In genomic region chr1:1233567-1233892, GRCh38 we compare ENCODE assay signal across 14 cellular contexts. TPM values are rescaled to one million over a fixed set of nuclear protein-coding genes. Genes with fewer than 3 reads are reported as not detected.
DNase-seq lines count a peak whose midpoint lies in the region; FAIRE-seq and TF ChIP-seq lines count a peak whose summit lies in the region.
"Had no signal": no experiment of that assay in that cellular context is flagged by ENCODE, and none has a peak within 500 bp of the region (broad histone marks: within the 10 kb centered on the region; RNA-seq: fewer than 3 reads in every experiment).

No MANE protein-coding gene starts in this region.

- no TSS peak for BruUV-seq in A673 (replicated peaks; lab: Mats Ljungman, UMichigan)
- BruUV-seq in Caco-2 (replicated peaks; lab: Mats Ljungman, UMichigan) = no TSS peak

- no peaks in the 10 kb centered on the region for H4K20me1 ChIP-seq in keratinocyte (ENCODE audit: control insufficient read depth, extremely low read depth, insufficient read depth, low read length)

- H3K4me1 ChIP-seq in A673 (ENCODE audit: insufficient read depth, low read length, poor library complexity, severe bottlenecking) (peaks cover 24% of the 10 kb centered on the region), Caco-2 (peaks cover 28% of the 10 kb centered on the region), keratinocyte (ENCODE audit: control insufficient read depth, extremely low read depth, insufficient read depth, low read length) (peaks cover 17% of the 10 kb centered on the region)

- CTCF ChIA-PET in A673 (lab: Charles Lee) = no interaction called here
- CTCF ChIA-PET in Caco-2 (lab: Charles Lee) = no interaction called here
- CTCF ChIA-PET in activated CD4-positive, alpha-beta memory T cell treated with anti-CD3 and anti-CD28 coated beads, Interleukin-2, amount 10 ng/mL, durations not matched to agents 7 days and 5 days (lab: Charles Lee) = no interaction called here

- FAIRE-seq in keratinocyte (lab: Jason Lieb, UNC) (peak; percentile 26), GM12891 (lab: Jason Lieb, UNC) (no peak)

- peaks cover 47% of the 10 kb centered on the region for H3K79me2 ChIP-seq in keratinocyte (ENCODE audit: control insufficient read depth, insufficient read depth, low read length)

- H3K4me3 Mint-ChIP-seq in Caco-2 (ENCODE audit: unreplicated experiment) = peak overlapping the region; percentile 65
- H3K4me3 Mint-ChIP-seq in activated CD4-positive, alpha-beta memory T cell treated with anti-CD3 and anti-CD28 coated beads, Interleukin-2, amount 10 ng/mL, durations not matched to agents 7 days and 5 days = peak overlapping the region; percentile 71

- no peak overlapping the region for H3K9ac ChIP-seq in keratinocyte (ENCODE audit: control insufficient read depth, extremely low read depth, insufficient read depth, low read length)

- H3K9me1 ChIP-seq in keratinocyte (ENCODE audit: control insufficient read depth, extremely low read depth, insufficient read depth, low read length) = no peaks in the 10 kb centered on the region

- H3K4me2 ChIP-seq in keratinocyte (ENCODE audit: control insufficient read depth, extremely low read depth, insufficient read depth, low read depth, low read length) = no peak overlapping the region

- H3K27me3 Mint-ChIP-seq in Caco-2 (ENCODE audit: insufficient read depth, unreplicated experiment) = no peaks in the 10 kb centered on the region
- H3K27me3 Mint-ChIP-seq in activated CD4-positive, alpha-beta memory T cell treated with anti-CD3 and anti-CD28 coated beads, Interleukin-2, amount 10 ng/mL, durations not matched to agents 7 days and 5 days = no peaks in the 10 kb centered on the region

- DNase-seq in A673 (ENCODE audit: low spot score) = no peak
- no peak for DNase-seq in Caco-2
- DNase-seq in activated CD4-positive, alpha-beta memory T cell treated with anti-CD3 and anti-CD28 coated beads, Interleukin-2, amount 10 ng/mL, durations not matched to agents 7 days and 5 days = no peak
- DNase-seq in keratinocyte (ENCODE audit: low read depth, low spot score) = no peak
- DNase-seq in NAMALWA (ENCODE audit: low spot score) = no peak
- no peak for DNase-seq in SKM-1 treated with dmso at 0.1 percent for 144 hours (lab: John Stamatoyannopoulos, UW; ENCODE audit: unreplicated experiment)
- DNase-seq in KBM-7 = no peak
- no peak for DNase-seq in GM12891 (ENCODE audit: insufficient read length, low spot score)
- DNase-seq: activated CD8-positive, alpha-beta memory T cell treated with anti-CD3 and anti-CD28 coated beads, Interleukin-2, amount 50 U/mL, for 4 hours; C1 segment of cervical spinal cord; mesenchymal stem cell; NK-92 treated with Interleukin-12 subunit alpha and Interleukin-12 subunit beta, amount 100 ng/mL, for 24 hours; stimulated activated CD4-positive, alpha-beta T cell treated with anti-CD3 and anti-CD28 coated beads, Interleukin-4, amount 100 ng/mL, for 24 hours had no signal

- in situ Hi-C loops in KBM-7 (cut with MboI; ENCODE audit: low pct_unique_long_range_greater_than_20kb, low sequenced_read_pairs) = loop anchor here (25.0 kb wide), 1 partner anchor 96 kb away; no protein-coding TSS in a partner anchor

- no peaks in the 10 kb centered on the region for H3K9me3 Mint-ChIP-seq in Caco-2 (ENCODE audit: unreplicated experiment)
- H3K9me3 Mint-ChIP-seq in activated CD4-positive, alpha-beta memory T cell treated with anti-CD3 and anti-CD28 coated beads, Interleukin-2, amount 10 ng/mL, durations not matched to agents 7 days and 5 days = peaks cover 3% of the 10 kb centered on the region

- H3K36me3 ChIP-seq in A673 (ENCODE audit: insufficient read depth, low read length, poor library complexity, severe bottlenecking) = peaks cover 19% of the 10 kb centered on the region
- H3K36me3 ChIP-seq in Caco-2 (ENCODE audit: control insufficient read depth, insufficient read depth, low read length) = peaks cover 2% of the 10 kb centered on the region; the same call in 1 of the 2 replicates
- peaks cover 4 to 18% of the 10 kb centered on the region in 2 experiments for H3K36me3 ChIP-seq in keratinocyte (ENCODE audit: control insufficient read depth in 2 of 2, extremely low read depth in 1 of 2, insufficient read depth in 2 of 2, low read length in 2 of 2)

- no peak overlapping the region for H2AFZ ChIP-seq in keratinocyte (ENCODE audit: control insufficient read depth, low read length)

- H3K36me3 Mint-ChIP-seq in Caco-2 (ENCODE audit: insufficient read depth, unreplicated experiment) = peaks cover 36% of the 10 kb centered on the region
- H3K36me3 Mint-ChIP-seq in activated CD4-positive, alpha-beta memory T cell treated with anti-CD3 and anti-CD28 coated beads, Interleukin-2, amount 10 ng/mL, durations not matched to agents 7 days and 5 days (ENCODE audit: low read depth) = peaks cover 40% of the 10 kb centered on the region

- H3K4me3 ChIP-seq in A673 (ENCODE audit: low read depth, low read length, poor library complexity, severe bottlenecking) (peak overlapping the region; percentile 31), Caco-2 (ENCODE audit: low read depth, low read length) (no peak overlapping the region), keratinocyte (ENCODE audit: control insufficient read depth in 2 of 3, extremely low read depth in 1 of 3, insufficient read depth in 2 of 3, low read depth in 1 of 3, low read length in 3 of 3) (no peak overlapping the region)

- H3K27me3 ChIP-seq in A673 (replicated peaks; ENCODE audit: insufficient read depth, low read depth, low read length, poor library complexity) (no peaks in the 10 kb centered on the region), Caco-2 (replicated peaks; ENCODE audit: control insufficient read depth, insufficient read depth, low read length) (no peaks in the 10 kb centered on the region), keratinocyte (ENCODE audit: control insufficient read depth, extremely low read depth, insufficient read depth, low read length) (no peaks in the 10 kb centered on the region)

- no peak for TF ChIP-seq POLR2A in GM12891 (IDR thresholded peaks at IDR 0.05; ENCODE audit: low read depth, low read length)

- dilution Hi-C loops in keratinocyte (cut with MboI; ENCODE audit: extremely low pct_ligation_motif_present, low sequenced_read_pairs) = no loop called here

- intact Hi-C loops in A673 (cut with micrococcal nuclease; ENCODE audit: unreplicated experiment) = loop anchor here (5.0 kb wide), 1 partner anchor 111 kb away; no protein-coding TSS in a partner anchor
- intact Hi-C loops in Caco-2 (cut with micrococcal nuclease; ENCODE audit: unreplicated experiment) = no loop called here

- TF ChIP-seq CTCF in A673 (conservative IDR thresholded peaks at IDR 0.05; ENCODE audit: low read depth, low read length) = no peak
- no peak for TF ChIP-seq CTCF in Caco-2 (IDR thresholded peaks at IDR 0.05; ENCODE audit: insufficient read depth in 1 of 2, low read depth in 1 of 2, low read length in 1 of 2, severe bottlenecking in 1 of 2, unreplicated experiment in 1 of 2)
- no peak for TF ChIP-seq CTCF in keratinocyte (optimal IDR thresholded peaks at IDR 0.05 in 1 of 3, IDR thresholded peaks at IDR 0.05 in 1 of 3, conservative IDR thresholded peaks at IDR 0.05 in 1 of 3; ENCODE audit: extremely low read depth in 1 of 3, insufficient read depth in 2 of 3, low read length in 3 of 3)

- H3K27ac ChIP-seq in A673 (ENCODE audit: low read depth, low read length, poor library complexity, severe bottlenecking) (peak overlapping the region; percentile 41), keratinocyte (ENCODE audit: control insufficient read depth, insufficient read depth, low read length) (no peak overlapping the region)

- POLR2A ChIA-PET in A673 (lab: Charles Lee; ENCODE audit: low non-redundant PET) = no interaction called here
- POLR2A ChIA-PET in Caco-2 (lab: Charles Lee) = no interaction called here
- POLR2A ChIA-PET in activated CD4-positive, alpha-beta memory T cell treated with anti-CD3 and anti-CD28 coated beads, Interleukin-2, amount 10 ng/mL, durations not matched to agents 7 days and 5 days (lab: Charles Lee) = no interaction called here

- H3K9me3 ChIP-seq in A673 (ENCODE audit: low read depth, low read length, poor library complexity, severe bottlenecking) (no peaks in the 10 kb centered on the region), Caco-2 (no peaks in the 10 kb centered on the region), keratinocyte (ENCODE audit: control insufficient read depth, low read depth, low read length) (peaks cover 4% of the 10 kb centered on the region)

- H3K27ac Mint-ChIP-seq in Caco-2 (ENCODE audit: unreplicated experiment) = peak overlapping the region; percentile 71
- H3K27ac Mint-ChIP-seq in activated CD4-positive, alpha-beta memory T cell treated with anti-CD3 and anti-CD28 coated beads, Interleukin-2, amount 10 ng/mL, durations not matched to agents 7 days and 5 days = peak overlapping the region; percentile 71

- H3K4me1 Mint-ChIP-seq in Caco-2 (ENCODE audit: low read depth, unreplicated experiment) = peaks cover 6% of the 10 kb centered on the region
- H3K4me1 Mint-ChIP-seq in activated CD4-positive, alpha-beta memory T cell treated with anti-CD3 and anti-CD28 coated beads, Interleukin-2, amount 10 ng/mL, durations not matched to agents 7 days and 5 days = peaks cover 37% of the 10 kb centered on the region

RNA-seq across cellular contexts. Expression of gene B3GALT6, which starts 1.5 kb away (rescaled TPM):
- 41.3 and 41.8 TPM in 2 replicates for total RNA-seq in A673 (2021)
- 24.8 and 25.3 TPM in 2 replicates for total RNA-seq in Caco-2 (2022)
- 10 to 100 TPM; 13.3 to 14.4 TPM for total RNA-seq in activated CD4-positive, alpha-beta memory T cell treated with anti-CD3 and anti-CD28 coated beads, Interleukin-2, amount 10 ng/mL, durations not matched to agents 7 days and 5 days
- 6.8 to 9.5 TPM (median 7.8 TPM) in 3 replicates for polyA plus RNA-seq in keratinocyte
- polyA plus RNA-seq in keratinocyte (2011; ENCODE audit: low read depth) = 1.5 TPM
- 4.8 and 9.2 TPM in 2 replicates for polyA plus RNA-seq in keratinocyte (2011; cell fraction: cytosol; rRNA removed)
- polyA plus RNA-seq in keratinocyte (2011; cell fraction: nucleus; rRNA removed) = 10.3 and 10.8 TPM in 2 replicates
- 7.0 and 11.0 TPM in 2 replicates for polyA plus RNA-seq in keratinocyte (2012; ENCODE audit: low replicate concordance)
- polyA minus RNA-seq in keratinocyte = 2.8 to 3.5 TPM (median 2.8 TPM) in 3 replicates
- polyA minus RNA-seq in keratinocyte (2011; cell fraction: cytosol; rRNA and poly(A)+ RNA removed) = 9.2 TPM
- 7.2 and 7.4 TPM in 2 replicates for polyA minus RNA-seq in keratinocyte (2011; cell fraction: nucleus; rRNA and poly(A)+ RNA removed)
- 5.0 TPM for polyA plus RNA-seq in GM12891 (2012; ENCODE audit: low read depth, missing spikeins)

RNA-seq across cellular contexts. Expression of gene SDF4, which starts 1.7 kb away (rescaled TPM):
- 121 and 133 TPM in 2 replicates for total RNA-seq in A673 (2021)
- 138 and 140 TPM in 2 replicates for total RNA-seq in Caco-2 (2022)
- total RNA-seq in activated CD4-positive, alpha-beta memory T cell treated with anti-CD3 and anti-CD28 coated beads, Interleukin-2, amount 10 ng/mL, durations not matched to agents 7 days and 5 days = 100 to 1,000 TPM; 181 TPM
- 63.5 to 103 TPM (median 66.3 TPM) in 3 replicates for polyA plus RNA-seq in keratinocyte
- polyA plus RNA-seq in keratinocyte (2011; ENCODE audit: low read depth) = 139 TPM
- polyA plus RNA-seq in keratinocyte (2011; cell fraction: cytosol; rRNA removed) = 50.4 and 107 TPM in 2 replicates
- polyA plus RNA-seq in keratinocyte (2011; cell fraction: nucleus; rRNA removed) = 118 and 153 TPM in 2 replicates
- polyA plus RNA-seq in keratinocyte (2012; ENCODE audit: low replicate concordance) = 74.7 and 112 TPM in 2 replicates
- polyA minus RNA-seq in keratinocyte = 25.3 to 111 TPM (median 27.8 TPM) in 3 replicates
- polyA minus RNA-seq in keratinocyte (2011; cell fraction: cytosol; rRNA and poly(A)+ RNA removed) = 104 TPM
- 91.0 and 91.9 TPM in 2 replicates for polyA minus RNA-seq in keratinocyte (2011; cell fraction: nucleus; rRNA and poly(A)+ RNA removed)
- polyA plus RNA-seq in GM12891 (2012; ENCODE audit: low read depth, missing spikeins) = 46.8 TPM

RNA-seq across cellular contexts. Expression of gene C1QTNF12, which starts 13.0 kb away (rescaled TPM):
- total RNA-seq in A673 (2021) (2.9 and 4.4 TPM in 2 replicates), Caco-2 (2022) (3.4 and 3.7 TPM in 2 replicates)
- 1 to 10 TPM; 2.0 to 4.2 TPM for total RNA-seq in activated CD4-positive, alpha-beta memory T cell treated with anti-CD3 and anti-CD28 coated beads, Interleukin-2, amount 10 ng/mL, durations not matched to agents 7 days and 5 days
- polyA plus RNA-seq in keratinocyte = 0.15 to 0.46 TPM (median 0.18 TPM) in 3 replicates
- polyA plus RNA-seq in keratinocyte (2011; ENCODE audit: low read depth) = not detected
- 0.14 TPM in 1 of 2 replicates, not detected in the other for polyA plus RNA-seq in keratinocyte (2011; cell fraction: cytosol; rRNA removed)
- polyA plus RNA-seq in keratinocyte (2011; cell fraction: nucleus; rRNA removed) = 1.1 and 1.2 TPM in 2 replicates
- 0.26 and 1.9 TPM in 2 replicates for polyA plus RNA-seq in keratinocyte (2012; ENCODE audit: low replicate concordance)
- polyA minus RNA-seq in keratinocyte = not detected in 3 replicates
- not detected for polyA minus RNA-seq in keratinocyte (2011; cell fraction: cytosol; rRNA and poly(A)+ RNA removed)
- polyA minus RNA-seq in keratinocyte (2011; cell fraction: nucleus; rRNA and poly(A)+ RNA removed) = not detected in 2 replicates
- polyA plus RNA-seq in GM12891 (2012; ENCODE audit: low read depth, missing spikeins) = 0.81 TPM

RNA-seq across cellular contexts. Expression of gene TNFRSF4, which starts 19.6 kb away (rescaled TPM):
- total RNA-seq in A673 (2021) (0.80 and 1.5 TPM in 2 replicates), Caco-2 (2022) (not detected in 2 replicates)
- 100 to 1,000 TPM; 237 to 243 TPM for total RNA-seq in activated CD4-positive, alpha-beta memory T cell treated with anti-CD3 and anti-CD28 coated beads, Interleukin-2, amount 10 ng/mL, durations not matched to agents 7 days and 5 days
- polyA plus RNA-seq in keratinocyte = 0.04 TPM in 1 of 3 replicates, not detected in the others
- not detected for polyA plus RNA-seq in keratinocyte (2011; ENCODE audit: low read depth)
- not detected in 2 replicates for polyA plus RNA-seq in keratinocyte (2011; cell fraction: cytosol; rRNA removed)
- polyA plus RNA-seq in keratinocyte (2011; cell fraction: nucleus; rRNA removed) = not detected in 2 replicates
- not detected in 2 replicates for polyA plus RNA-seq in keratinocyte (2012; ENCODE audit: low replicate concordance)
- polyA minus RNA-seq in keratinocyte = not detected in 3 replicates
- polyA minus RNA-seq in keratinocyte (2011; cell fraction: cytosol; rRNA and poly(A)+ RNA removed) = not detected
- polyA minus RNA-seq in keratinocyte (2011; cell fraction: nucleus; rRNA and poly(A)+ RNA removed) = not detected in 2 replicates
- polyA plus RNA-seq in GM12891 (2012; ENCODE audit: low read depth, missing spikeins) = 13.1 TPM

RNA-seq across cellular contexts. Expression of gene TNFRSF18, which starts 27.1 kb away (rescaled TPM):
- 0.77 and 1.1 TPM in 2 replicates for total RNA-seq in A673 (2021)
- not detected in 2 replicates for total RNA-seq in Caco-2 (2022)
- 100 to 1,000 TPM; 115 to 116 TPM for total RNA-seq in activated CD4-positive, alpha-beta memory T cell treated with anti-CD3 and anti-CD28 coated beads, Interleukin-2, amount 10 ng/mL, durations not matched to agents 7 days and 5 days
- polyA plus RNA-seq in keratinocyte = 0.09 to 0.63 TPM (median 0.21 TPM) in 3 replicates
- not detected for polyA plus RNA-seq in keratinocyte (2011; ENCODE audit: low read depth)
- 0.07 and 0.34 TPM in 2 replicates for polyA plus RNA-seq in keratinocyte (2011; cell fraction: cytosol; rRNA removed)
- polyA plus RNA-seq in keratinocyte (2011; cell fraction: nucleus; rRNA removed) = 0.23 and 0.88 TPM in 2 replicates
- polyA plus RNA-seq in keratinocyte (2012; ENCODE audit: low replicate concordance) = 0.18 and 0.21 TPM in 2 replicates
- not detected in 3 replicates for polyA minus RNA-seq in keratinocyte
- polyA minus RNA-seq in keratinocyte (2011; cell fraction: cytosol; rRNA and poly(A)+ RNA removed) = not detected
- polyA minus RNA-seq in keratinocyte (2011; cell fraction: nucleus; rRNA and poly(A)+ RNA removed) = 0.78 TPM in 1 of 2 replicates, not detected in the other
- polyA plus RNA-seq in GM12891 (2012; ENCODE audit: low read depth, missing spikeins) = 13.1 TPM
- total RNA-seq: pulmonary artery endothelial cell had no signal
